Comparison of ENCODE assay signal across 2 cellular contexts in the genomic region with DNA sequence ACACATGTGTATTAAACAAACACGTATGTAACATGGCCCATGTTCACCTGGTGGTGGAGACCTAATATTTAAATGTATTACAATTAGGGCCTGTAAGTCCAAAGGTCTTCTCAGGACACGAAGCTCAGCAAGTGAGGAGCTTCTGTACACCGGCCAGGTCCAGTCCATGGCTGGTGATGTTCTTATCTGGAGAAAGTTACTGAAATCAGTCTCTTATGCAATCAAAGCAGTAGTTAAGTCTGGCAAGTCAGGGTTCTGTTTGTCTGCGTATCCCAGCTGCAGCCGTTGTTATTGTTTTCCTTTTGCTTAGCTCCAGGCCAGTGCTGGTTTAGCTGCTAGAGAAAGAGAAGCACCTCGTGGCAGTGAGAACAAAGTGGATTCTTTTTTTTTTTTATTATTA. TPM values are rescaled to one million over a fixed set of nuclear protein-coding genes. Genes with fewer than 3 reads are reported as not detected.
"Had no signal": no experiment of that assay in that cellular context is flagged by ENCODE, and none has a peak within 500 bp of the region (broad histone marks: within the 10 kb centered on the region; RNA-seq: fewer than 3 reads in every experiment).

No MANE protein-coding gene starts in this region.

RNA-seq across cellular contexts. Expression of a gene that starts 41.4 kb away (rescaled TPM):
- total RNA-seq: PC-3, SJSA1 had no signal
